26 cellular contexts compared by ENCODE assay signal in genomic region chr18:63220903-63221302, GRCh38.
DNase-seq lines count a peak whose midpoint lies in the region; ATAC-seq lines count a peak whose summit lies in the region.
"Had no signal": no experiment of that assay in that cellular context is flagged by ENCODE, and none has a peak within 500 bp of the region (broad histone marks: within the 10 kb centered on the region; RNA-seq: fewer than 3 reads in every experiment).

No MANE protein-coding gene starts in this region.

- H3K36me3 Mint-ChIP-seq in activated CD8-positive, alpha-beta memory T cell treated with anti-CD3 and anti-CD28 coated beads, Interleukin-2, amount 10 ng/mL, durations not matched to agents 7 days and 5 days = peaks cover 68% of the 10 kb centered on the region
- H3K36me3 Mint-ChIP-seq in T-cell = peaks cover 42% of the 10 kb centered on the region
- peaks cover 69% of the 10 kb centered on the region for H3K36me3 Mint-ChIP-seq in activated naive CD8-positive, alpha-beta T cell treated with anti-CD3 and anti-CD28 coated beads for 36 hours
- peaks cover 89% of the 10 kb centered on the region for H3K36me3 Mint-ChIP-seq in stimulated activated effector memory CD8-positive, alpha-beta T cell treated with anti-CD3 and anti-CD28 coated beads, Interleukin-12 subunit alpha, Interleukin-12 subunit beta, amount 100 ng/mL, for 72 hours

- peak; percentile 83 for DNase-seq in activated CD8-positive, alpha-beta memory T cell treated with anti-CD3 and anti-CD28 coated beads, Interleukin-2, amount 10 ng/mL, durations not matched to agents 7 days and 5 days
- no peak for DNase-seq in activated CD8-positive, alpha-beta memory T cell treated with anti-CD3 and anti-CD28 coated beads, Interleukin-2, amount 50 U/mL, for 48 hours
- DNase-seq in T-cell = no peak
- DNase-seq in activated naive CD8-positive, alpha-beta T cell treated with anti-CD3 and anti-CD28 coated beads for 36 hours = no peak
- no peak for DNase-seq in stimulated activated effector memory CD8-positive, alpha-beta T cell treated with anti-CD3 and anti-CD28 coated beads, Interleukin-12 subunit alpha, Interleukin-12 subunit beta, amount 100 ng/mL, for 72 hours (ENCODE audit: low spot score in 2 of 2)
- no peak for DNase-seq in stimulated activated CD4-positive, alpha-beta T cell treated with anti-CD3 and anti-CD28 coated beads, Interleukin-2, amount 100 ng/mL, for 48 hours
- DNase-seq in DMS153 treated with DMSO at 0.1 percent for 48 hours (lab: John Stamatoyannopoulos, UW; ENCODE audit: unreplicated experiment) = no peak
- DNase-seq: activated CD4-positive, CD25-positive, alpha-beta regulatory T cell; activated CD8-positive, alpha-beta memory T cell treated with anti-CD3 and anti-CD28 coated beads for 24 hours; adrenal gland; brain microvascular endothelial cell; dorsolateral prefrontal cortex; H7; IMR-90; left ventricle myocardium superior; midbrain; NCI-H1048; NCI-H1694 treated with DMSO at 0.1 percent for 48 hours; ovary; retina; T-helper 9 cell; trophoblast cell had no signal

- peak overlapping the region; percentile 79 for H3K27ac Mint-ChIP-seq in activated CD8-positive, alpha-beta memory T cell treated with anti-CD3 and anti-CD28 coated beads, Interleukin-2, amount 10 ng/mL, durations not matched to agents 7 days and 5 days
- H3K27ac Mint-ChIP-seq in T-cell = peak overlapping the region; percentile 57 to 77
- H3K27ac Mint-ChIP-seq in activated naive CD8-positive, alpha-beta T cell treated with anti-CD3 and anti-CD28 coated beads for 36 hours = peak overlapping the region; percentile 65
- H3K27ac Mint-ChIP-seq in stimulated activated effector memory CD8-positive, alpha-beta T cell treated with anti-CD3 and anti-CD28 coated beads, Interleukin-12 subunit alpha, Interleukin-12 subunit beta, amount 100 ng/mL, for 72 hours = peak overlapping the region; percentile 67
- H3K27ac Mint-ChIP-seq: nephron had no signal

- ATAC-seq in activated CD8-positive, alpha-beta memory T cell treated with anti-CD3 and anti-CD28 coated beads, Interleukin-2, amount 10 ng/mL, durations not matched to agents 7 days and 5 days = peak; percentile 34
- no peak for ATAC-seq in T-cell (replicated peaks in 1 of 4)
- ATAC-seq in stimulated activated effector memory CD8-positive, alpha-beta T cell treated with anti-CD3 and anti-CD28 coated beads, Interleukin-12 subunit alpha, Interleukin-12 subunit beta, amount 100 ng/mL, for 72 hours = no peak
- ATAC-seq in HG02759 (IDR thresholded peaks at IDR 0.05; ENCODE audit: unreplicated experiment) = no peak
- ATAC-seq: A549, left ventricle myocardium superior, Right ventricle myocardium inferior had no signal

- H3K9me3 Mint-ChIP-seq in activated CD8-positive, alpha-beta memory T cell treated with anti-CD3 and anti-CD28 coated beads, Interleukin-2, amount 10 ng/mL, durations not matched to agents 7 days and 5 days (ENCODE audit: low read depth) = peaks cover 6% of the 10 kb centered on the region
- H3K9me3 Mint-ChIP-seq in T-cell = peaks cover 0 to 9% (median 4%) of the 10 kb centered on the region in 3 donors
- H3K9me3 Mint-ChIP-seq in activated naive CD8-positive, alpha-beta T cell treated with anti-CD3 and anti-CD28 coated beads for 36 hours = peaks cover 15% of the 10 kb centered on the region
- H3K9me3 Mint-ChIP-seq in stimulated activated effector memory CD8-positive, alpha-beta T cell treated with anti-CD3 and anti-CD28 coated beads, Interleukin-12 subunit alpha, Interleukin-12 subunit beta, amount 100 ng/mL, for 72 hours = peaks cover 10% of the 10 kb centered on the region

- H3K27me3 Mint-ChIP-seq in activated CD8-positive, alpha-beta memory T cell treated with anti-CD3 and anti-CD28 coated beads, Interleukin-2, amount 10 ng/mL, durations not matched to agents 7 days and 5 days = no peaks in the 10 kb centered on the region
- no peaks in the 10 kb centered on the region for H3K27me3 Mint-ChIP-seq in T-cell
- no peaks in the 10 kb centered on the region for H3K27me3 Mint-ChIP-seq in activated naive CD8-positive, alpha-beta T cell treated with anti-CD3 and anti-CD28 coated beads for 36 hours

- peak overlapping the region; percentile 9 for H3K4me3 Mint-ChIP-seq in activated CD8-positive, alpha-beta memory T cell treated with anti-CD3 and anti-CD28 coated beads, Interleukin-2, amount 10 ng/mL, durations not matched to agents 7 days and 5 days
- no peak overlapping the region for H3K4me3 Mint-ChIP-seq in T-cell
- no peak overlapping the region for H3K4me3 Mint-ChIP-seq in activated naive CD8-positive, alpha-beta T cell treated with anti-CD3 and anti-CD28 coated beads for 36 hours
- H3K4me3 Mint-ChIP-seq in stimulated activated effector memory CD8-positive, alpha-beta T cell treated with anti-CD3 and anti-CD28 coated beads, Interleukin-12 subunit alpha, Interleukin-12 subunit beta, amount 100 ng/mL, for 72 hours = peak overlapping the region; percentile 3
- H3K4me3 Mint-ChIP-seq: nephron had no signal

- peaks cover 90% of the 10 kb centered on the region for H3K4me1 Mint-ChIP-seq in activated CD8-positive, alpha-beta memory T cell treated with anti-CD3 and anti-CD28 coated beads, Interleukin-2, amount 10 ng/mL, durations not matched to agents 7 days and 5 days
- H3K4me1 Mint-ChIP-seq in T-cell = peaks cover 85 to 97% (median 95%) of the 10 kb centered on the region in 3 donors
- peaks cover 76% of the 10 kb centered on the region for H3K4me1 Mint-ChIP-seq in activated naive CD8-positive, alpha-beta T cell treated with anti-CD3 and anti-CD28 coated beads for 36 hours
- peaks cover 94% of the 10 kb centered on the region for H3K4me1 Mint-ChIP-seq in stimulated activated effector memory CD8-positive, alpha-beta T cell treated with anti-CD3 and anti-CD28 coated beads, Interleukin-12 subunit alpha, Interleukin-12 subunit beta, amount 100 ng/mL, for 72 hours
- H3K4me1 Mint-ChIP-seq: nephron had no signal

- CTCF ChIA-PET in activated CD8-positive, alpha-beta memory T cell treated with anti-CD3 and anti-CD28 coated beads, Interleukin-2, amount 10 ng/mL, durations not matched to agents 7 days and 5 days (lab: Charles Lee) = interaction anchor here (1.0 to 1.2 kb wide), 2 partner anchors 13 to 97 kb away, joined by 3 to 5 read pairs; no protein-coding TSS in a partner anchor
- CTCF ChIA-PET in T-cell (lab: Charles Lee) = interaction anchor here in 1 of 2 donors (0.7 kb wide), 1 partner anchor 103 kb away, joined by 5 read pairs; no protein-coding TSS in a partner anchor

- POLR2A ChIA-PET in T-cell (lab: Charles Lee) = no interaction called here

Comparison
In these comparisons a context has a peak if more than half of its experiments do, and no peak if none do; other contexts are left out.
1. H3K4me3 Mint-ChIP-seq: peak in activated CD8-positive, alpha-beta memory T cell treated with anti-CD3 and anti-CD28 coated beads, Interleukin-2, amount 10 ng/mL, durations not matched to agents 7 days and 5 days (single experiment) and stimulated activated effector memory CD8-positive, alpha-beta T cell treated with anti-CD3 and anti-CD28 coated beads, Interleukin-12 subunit alpha, Interleukin-12 subunit beta, amount 100 ng/mL, for 72 hours (single experiment); none in T-cell (0 of 3) and activated naive CD8-positive, alpha-beta T cell treated with anti-CD3 and anti-CD28 coated beads for 36 hours (single experiment).
2. Peak in every context shown above with its lines, with median percentiles within 50 percentile points of each other: H3K27ac Mint-ChIP-seq.